Comparison of ENCODE assay signal across 8 cellular contexts in genomic region chr7:155644971-155645509, GRCh38. TPM values are rescaled to one million over a fixed set of nuclear protein-coding genes. Genes with fewer than 3 reads are reported as not detected.
A peak's percentile ranks its signal among the peaks of the same experiment; 100 is the strongest.
DNase-seq lines count a peak whose midpoint lies in the region; ATAC-seq and TF ChIP-seq lines count a peak whose summit lies in the region.

No MANE protein-coding gene starts in this region.

- H3K27ac ChIP-seq in DND-41 (ENCODE audit: low read length) (peak overlapping the region; percentile 97), HL-60 (replicated peaks) (peak overlapping the region; percentile 98)

- intact Hi-C loops in MCF 10A (cut with micrococcal nuclease): loop anchor here (2.0 to 5.0 kb wide), 3 partner anchors 22 to 86 kb away; no protein-coding TSS in a partner anchor

- H3K9ac ChIP-seq in DND-41 (ENCODE audit: low read depth, low read length): peak overlapping the region; percentile 85

- H3K4me3 ChIP-seq in DND-41 (ENCODE audit: low read depth in 1 of 2, low read length in 2 of 2) (peak overlapping the region; percentile 77 to 95), HL-60 (replicated peaks; ENCODE audit: insufficient read depth, low read length) (peak overlapping the region; percentile 89)

- no peaks in the 10 kb centered on the region for H3K27me3 ChIP-seq in DND-41 (ENCODE audit: insufficient read depth, low read length, poor library complexity)
- no peaks in the 10 kb centered on the region for H3K27me3 ChIP-seq in HL-60 (ENCODE audit: insufficient read depth, poor library complexity, severe bottlenecking)

- DNase-seq in DND-41 (peak; percentile 55), HL-60 (ENCODE audit: low read depth in 1 of 2, low spot score in 1 of 2) (peak in 1 of 2 experiments; percentile 18), T-helper 1 cell (peak in 3 of 5 donors; percentile 16 to 51 (median 25)), MCF 10A (ENCODE audit: unreplicated experiment) (peak; percentile 42), iris pigment epithelial cell (ENCODE audit: low read depth) (peak; percentile 34), NCI-H2196 treated with DMSO at 0.1 percent for 48 hours (lab: John Stamatoyannopoulos, UW; ENCODE audit: unreplicated experiment) (no peak)
- DNase-seq in stimulated activated CD4-positive, alpha-beta T cell treated with anti-CD3 and anti-CD28 coated beads, Interleukin-15, amount 100 ng/mL, for 48 hours (ENCODE audit: low read depth in 2 of 2): peak; percentile 10 to 19

- CTCF ChIA-PET in MCF 10A (lab: Yijun Ruan, JAX): interaction anchor here (1.0 to 1.3 kb wide), 3 partner anchors 39 to 264 kb away, joined by 3 read pairs; no protein-coding TSS in a partner anchor

- H3K79me2 ChIP-seq in DND-41 (ENCODE audit: insufficient read depth, low read length): peaks cover 68% of the 10 kb centered on the region

- peaks cover 21% of the 10 kb centered on the region for H3K9me3 Mint-ChIP-seq in MCF 10A (ENCODE audit: unreplicated experiment)

- BruUV-seq in MCF 10A (replicated peaks; lab: Mats Ljungman, UMichigan): no TSS peak

- H3K4me3 Mint-ChIP-seq in MCF 10A (ENCODE audit: unreplicated experiment): peak overlapping the region; percentile 78

- peak overlapping the region; percentile 93 for H3K27ac Mint-ChIP-seq in MCF 10A (ENCODE audit: low read depth, unreplicated experiment)

- peak; percentile 67 for ATAC-seq in DND-41 (ENCODE audit: insufficient read depth, low read depth)
- ATAC-seq in GM21381 (IDR thresholded peaks at IDR 0.05; ENCODE audit: unreplicated experiment): peak; percentile 29

- H3K9me3 ChIP-seq in DND-41 (ENCODE audit: insufficient read depth, low read length, severe bottlenecking): peaks cover 7% of the 10 kb centered on the region

- peaks cover 14% of the 10 kb centered on the region for H3K36me3 Mint-ChIP-seq in MCF 10A (ENCODE audit: insufficient read depth, unreplicated experiment)

- TF ChIP-seq CTCF in DND-41 (IDR thresholded peaks at IDR 0.05; ENCODE audit: borderline replicate concordance, extremely low read depth, low read length, poor library complexity, severe bottlenecking) (no peak), HL-60 (IDR thresholded peaks at IDR 0.05; ENCODE audit: insufficient read depth, low read length) (no peak), MCF 10A (IDR thresholded peaks at IDR 0.05; ENCODE audit: unreplicated experiment) (no peak)

- H3K4me1 ChIP-seq in DND-41 (ENCODE audit: insufficient read depth, low read length): peaks cover 33% of the 10 kb centered on the region

- peak overlapping the region; percentile 99 for H2AFZ ChIP-seq in DND-41 (ENCODE audit: low read depth, low read length)

- peaks cover 24% of the 10 kb centered on the region for H3K4me1 Mint-ChIP-seq in MCF 10A (ENCODE audit: insufficient read depth, unreplicated experiment)

- POLR2A ChIA-PET in MCF 10A (lab: Yijun Ruan, JAX): interaction anchor here (0.6 to 2.0 kb wide), 10 partner anchors 8 to 415 kb away, joined by 3 to 20 read pairs (median 4); no protein-coding TSS in a partner anchor

- peaks cover 33% of the 10 kb centered on the region for H4K20me1 ChIP-seq in DND-41 (ENCODE audit: insufficient read depth, low read length)

- H3K4me2 ChIP-seq in DND-41 (ENCODE audit: insufficient read depth, low read length): peak overlapping the region; percentile 76

- no peaks in the 10 kb centered on the region for H3K27me3 Mint-ChIP-seq in MCF 10A (ENCODE audit: insufficient read depth, unreplicated experiment)

- peaks cover 44% of the 10 kb centered on the region for H3K36me3 ChIP-seq in DND-41 (ENCODE audit: insufficient read depth, low read length)

RNA-seq across cellular contexts. Expression of gene RBM33, which starts 0.6 kb away (rescaled TPM):
- total RNA-seq in MCF 10A (2022): 80.5 and 81.9 TPM in 2 replicates
